In genomic region chr2:127524198-127524834, GRCh38 we compare ENCODE assay signal across 8 cellular contexts. TPM values are rescaled to one million over a fixed set of nuclear protein-coding genes. Genes with fewer than 3 reads are reported as not detected.
DNase-seq lines count a peak whose midpoint lies in the region; ATAC-seq, FAIRE-seq and TF ChIP-seq lines count a peak whose summit lies in the region.
"Not testable (repeated sequence)": the region's sequence is repeated elsewhere in the genome, so short reads cannot be mapped to it uniquely, and the experiment has no call there.
"Had no signal": no experiment of that assay in that cellular context is flagged by ENCODE, and none has a peak within 500 bp of the region (broad histone marks: within the 10 kb centered on the region; RNA-seq: fewer than 3 reads in every experiment).

No MANE protein-coding gene starts in this region.

- not testable (repeated sequence) for H3K36me3 ChIP-seq in CD8-positive, alpha-beta memory T cell (ENCODE audit: insufficient read depth, low read length)
- H3K36me3 ChIP-seq in HepG2 (replicated peaks in 1 of 2; ENCODE audit: control insufficient read depth in 1 of 2, insufficient read depth in 2 of 2, low read length in 2 of 2) (peaks cover 3 to 44% of the 10 kb centered on the region in 2 experiments), neural progenitor cell (peaks cover 16% of the 10 kb centered on the region)

- not testable (repeated sequence) for H3K27ac ChIP-seq in CD8-positive, alpha-beta memory T cell (ENCODE audit: low read depth, low read length); HepG2 (ENCODE audit: extremely low read length, insufficient read depth, low read length); neural progenitor cell

- in situ Hi-C loops in HepG2 (cut with HindIII; ENCODE audit: extremely low pct_ligation_motif_present, low pct_unique_long_range_greater_than_20kb): not testable (repeated sequence)

- H3K27me3 ChIP-seq in CD8-positive, alpha-beta memory T cell (ENCODE audit: insufficient read depth, low read length, poor library complexity, severe bottlenecking); HepG2 (ENCODE audit: control insufficient read depth in 1 of 2, insufficient read depth in 2 of 2, low read length in 2 of 2); neural progenitor cell: not testable (repeated sequence)

- not testable (repeated sequence) for FAIRE-seq in HepG2 (lab: Jason Lieb, UNC)

- peaks cover 44 to 68% (median 64%) of the 10 kb centered on the region in 3 donors for H3K4me1 Mint-ChIP-seq in CD8-positive, alpha-beta memory T cell
- H3K4me1 Mint-ChIP-seq in T-helper 17 cell (peaks cover 34% of the 10 kb centered on the region), brain (peaks cover 51% of the 10 kb centered on the region), neural progenitor cell (peaks cover 23% of the 10 kb centered on the region)
- peaks cover 62% of the 10 kb centered on the region for H3K4me1 Mint-ChIP-seq in activated T-cell treated with anti-CD3 and anti-CD28 coated beads, Interleukin-2, amount 50 U/mL, for 72 hours (ENCODE audit: low read depth)

- H3K36me3 Mint-ChIP-seq in CD8-positive, alpha-beta memory T cell: peaks cover 0 to 51% (median 5%) of the 10 kb centered on the region in 3 donors
- H3K36me3 Mint-ChIP-seq in T-helper 17 cell (ENCODE audit: low read depth); neural progenitor cell: not testable (repeated sequence)
- peaks cover 9 to 20% of the 10 kb centered on the region in 2 donors for H3K36me3 Mint-ChIP-seq in activated T-cell treated with anti-CD3 and anti-CD28 coated beads, Interleukin-2, amount 50 U/mL, for 72 hours (ENCODE audit: insufficient read depth in 2 of 2)
- H3K36me3 Mint-ChIP-seq in brain: peaks cover 28% of the 10 kb centered on the region

- H3F3A ChIP-seq in neural progenitor cell (ENCODE audit: low read depth): peaks cover 24% of the 10 kb centered on the region

- TF ChIP-seq CTCF in brain (conservative IDR thresholded peaks at IDR 0.05); HepG2 (CRISPR knock-in tag; IDR thresholded peaks at IDR 0.05); neural progenitor cell (IDR thresholded peaks at IDR 0.05): not testable (repeated sequence)

- BruUV-seq in HepG2 (replicated peaks; lab: Mats Ljungman, UMichigan): TSS peak; percentile 19

- not testable (repeated sequence) for ATAC-seq in T-helper 17 cell; activated T-cell treated with anti-CD3 and anti-CD28 coated beads, Interleukin-2, amount 50 U/mL, for 72 hours (replicated peaks in 1 of 2); HepG2

- not testable (repeated sequence) for H3K4me3 ChIP-seq in CD8-positive, alpha-beta memory T cell (ENCODE audit: low read length); HepG2 (replicated peaks in 1 of 3; ENCODE audit: insufficient read depth in 1 of 3, low read depth in 2 of 3, low read length in 3 of 3); neural progenitor cell
- peak overlapping the region; percentile 79; the same call in 1 of the 2 replicates for H3K4me3 ChIP-seq in Jurkat, Clone E6-1 (ENCODE audit: low read length)

- intact Hi-C loops in HepG2 (cut with micrococcal nuclease; ENCODE audit: unreplicated experiment): not testable (repeated sequence)

- H3K4me2 ChIP-seq in HepG2 (ENCODE audit: low read depth, low read length): peak overlapping the region; percentile 96
- H3K4me2 ChIP-seq in neural progenitor cell: peak overlapping the region; percentile 92

- H3K9me3 ChIP-seq in CD8-positive, alpha-beta memory T cell (ENCODE audit: low read length); T-helper 17 cell (ENCODE audit: control insufficient read depth, low read length, poor library complexity, severe bottlenecking); HepG2 (ENCODE audit: low read length); neural progenitor cell (ENCODE audit: low read depth): not testable (repeated sequence)

- not testable (repeated sequence) for DNase-seq in CD8-positive, alpha-beta memory T cell; Jurkat, Clone E6-1 (ENCODE audit: low read depth, low spot score); T-helper 17 cell; activated T-cell treated with anti-CD3 and anti-CD28 coated beads, Interleukin-2, amount 50 U/mL, for 72 hours; HepG2 (ENCODE audit: low spot score); neural progenitor cell (ENCODE audit: low spot score)

- not testable (repeated sequence) for H2AFZ ChIP-seq in HepG2 (ENCODE audit: low read length); neural progenitor cell (replicated peaks)

- H3K79me2 ChIP-seq in HepG2 (ENCODE audit: insufficient read depth, low read length) (peaks cover 58% of the 10 kb centered on the region), neural progenitor cell (ENCODE audit: low read depth) (peaks cover 68% of the 10 kb centered on the region)

- not testable (repeated sequence) for TF ChIP-seq POLR2A in HepG2 (IDR thresholded peaks at IDR 0.05; ENCODE audit: insufficient read depth in 1 of 2, low read depth in 2 of 2, low read length in 2 of 2)

- peaks cover 19% of the 10 kb centered on the region for H3K4me1 ChIP-seq in CD8-positive, alpha-beta memory T cell (ENCODE audit: insufficient read depth, low read length)
- peaks cover 36% of the 10 kb centered on the region for H3K4me1 ChIP-seq in HepG2 (ENCODE audit: insufficient read depth, low read length)
- peaks cover 18% of the 10 kb centered on the region for H3K4me1 ChIP-seq in neural progenitor cell

- not testable (repeated sequence) for H4K20me1 ChIP-seq in HepG2 (ENCODE audit: insufficient read depth, low read length)
- peaks cover 54% of the 10 kb centered on the region for H4K20me1 ChIP-seq in neural progenitor cell (ENCODE audit: low read depth)

- peak overlapping the region; percentile 32 to 97 (median 80) for H3K4me3 Mint-ChIP-seq in CD8-positive, alpha-beta memory T cell
- H3K4me3 Mint-ChIP-seq in T-helper 17 cell (peak overlapping the region; percentile 45), brain (peak overlapping the region; percentile 35 to 92 (median 60)), neural progenitor cell (peak overlapping the region; percentile 72)
- H3K4me3 Mint-ChIP-seq in activated T-cell treated with anti-CD3 and anti-CD28 coated beads, Interleukin-2, amount 50 U/mL, for 72 hours: peak overlapping the region; percentile 86 to 91

- not testable (repeated sequence) for TF ChIP-seq RAD21 in HepG2 (CRISPR knock-in tag; IDR thresholded peaks at IDR 0.05)

- H3K9ac ChIP-seq in HepG2 (ENCODE audit: insufficient read depth, low read depth, low read length); neural progenitor cell: not testable (repeated sequence)

- POLR2A ChIA-PET in CD8-positive, alpha-beta memory T cell (lab: Charles Lee); HepG2 (lab: Yijun Ruan, JAX): not testable (repeated sequence)

- not testable (repeated sequence) for H3K27me3 Mint-ChIP-seq in CD8-positive, alpha-beta memory T cell; T-helper 17 cell; activated T-cell treated with anti-CD3 and anti-CD28 coated beads, Interleukin-2, amount 50 U/mL, for 72 hours (ENCODE audit: low read depth); neural progenitor cell (ENCODE audit: insufficient read depth, low read depth)
- H3K27me3 Mint-ChIP-seq in brain: peaks cover 20% of the 10 kb centered on the region

- not testable (repeated sequence) for TF ChIP-seq EP300 in HepG2 (IDR thresholded peaks at IDR 0.05; ENCODE audit: low read depth in 2 of 2, low read length in 2 of 2); HepG2 (CRISPR knock-in tag; IDR thresholded peaks at IDR 0.05; ENCODE audit: borderline replicate concordance)

- not testable (repeated sequence) for H3K9me3 Mint-ChIP-seq in CD8-positive, alpha-beta memory T cell; activated T-cell treated with anti-CD3 and anti-CD28 coated beads, Interleukin-2, amount 50 U/mL, for 72 hours; brain; neural progenitor cell

- peak overlapping the region; percentile 42 to 97 (median 88) for H3K27ac Mint-ChIP-seq in CD8-positive, alpha-beta memory T cell
- not testable (repeated sequence) for H3K27ac Mint-ChIP-seq in T-helper 17 cell, neural progenitor cell
- peak overlapping the region; percentile 49 for H3K27ac Mint-ChIP-seq in activated T-cell treated with anti-CD3 and anti-CD28 coated beads, Interleukin-2, amount 50 U/mL, for 72 hours
- peak overlapping the region in 1 of 5 experiments; percentile 1 for H3K27ac Mint-ChIP-seq in brain

- 92% methylated on average over 7 of the region's 7 CpGs for WGBS in HepG2 (ENCODE audit: low lambda C conversion rate)

- CTCF ChIA-PET in CD8-positive, alpha-beta memory T cell (lab: Charles Lee); HepG2 (lab: Yijun Ruan, JAX; ENCODE audit: low intra/inter-chr PET ratio, low total read pairs): not testable (repeated sequence)

RNA-seq across cellular contexts. Expression of gene IWS1, which starts 2.0 kb away (rescaled TPM):
- total RNA-seq in CD8-positive, alpha-beta memory T cell: 10 to 100 TPM; 49.9 to 53.7 TPM
- 33.1 TPM for polyA plus RNA-seq in CD8-positive, alpha-beta memory T cell
- polyA plus RNA-seq in Jurkat, Clone E6-1 (2012; ENCODE audit: insufficient read depth, insufficient read length): 87.4 TPM
- total RNA-seq in T-helper 17 cell (10 to 100 TPM; 26.4 TPM), HepG2 (2016; rRNA removed; fragmentation: Illumina TruSeq; extraction: Trizol) (62.3 and 90.2 TPM in 2 replicates), neural progenitor cell (ENCODE audit: low replicate concordance) (77.8 and 115 TPM in 2 replicates)
- 10 to 100 TPM; 39.0 to 43.6 TPM for total RNA-seq in activated T-cell treated with anti-CD3 and anti-CD28 coated beads, Interleukin-2, amount 50 U/mL, for 72 hours
- polyA plus RNA-seq in brain (ENCODE audit: insufficient read depth, low read depth, low replicate concordance) (22.1 TPM), HepG2 (2011; rRNA removed) (25.7 and 28.9 TPM in 2 replicates)
- total RNA-seq in HepG2 (2016; cell fraction: cytosol; rRNA removed; fragmentation: Illumina TruSeq; extraction: Trizol; ENCODE audit: low read depth): 6.7 and 7.7 TPM in 2 replicates
- total RNA-seq in HepG2 (2016; cell fraction: insoluble cytoplasmic fraction; rRNA removed; fragmentation: Illumina TruSeq; extraction: Trizol): 62.9 and 85.5 TPM in 2 replicates
- 17.1 and 18.1 TPM in 2 replicates for total RNA-seq in HepG2 (2016; cell fraction: membrane; rRNA removed; fragmentation: Illumina TruSeq; extraction: Trizol)
- total RNA-seq in HepG2 (2016; cell fraction: nucleus; rRNA removed; fragmentation: Illumina TruSeq; extraction: Trizol): 52.7 and 54.8 TPM in 2 replicates
- 16.1 and 24.8 TPM in 2 replicates for polyA plus RNA-seq in HepG2 (2011; cell fraction: cytosol; rRNA removed)
- polyA plus RNA-seq in HepG2 (2011; cell fraction: nucleus; rRNA removed): 17.9 and 22.5 TPM in 2 replicates
- 43.1 and 48.6 TPM in 2 replicates for polyA plus RNA-seq in HepG2 (2012)
- polyA plus RNA-seq in HepG2 (2016; cell fraction: cytosol; fragmentation: Illumina TruSeq; extraction: Trizol; ENCODE audit: low read depth): 4.3 and 4.7 TPM in 2 replicates
- 87.1 and 88.3 TPM in 2 replicates for polyA plus RNA-seq in HepG2 (2016; cell fraction: insoluble cytoplasmic fraction; fragmentation: Illumina TruSeq; extraction: Trizol; ENCODE audit: low read depth)
- polyA plus RNA-seq in HepG2 (2016; cell fraction: membrane; fragmentation: Illumina TruSeq; extraction: Trizol; ENCODE audit: low read depth): 9.9 and 10.2 TPM in 2 replicates
- polyA plus RNA-seq in HepG2 (2016; cell fraction: nucleus; fragmentation: Illumina TruSeq; extraction: Trizol; ENCODE audit: insufficient read depth, low read depth): 60.9 and 64.3 TPM in 2 replicates
- polyA minus RNA-seq in HepG2 (2011; rRNA and poly(A)+ RNA removed; ENCODE audit: low replicate concordance): 7.4 and 11.6 TPM in 2 replicates
- 28.7 and 30.0 TPM in 2 replicates for polyA minus RNA-seq in HepG2 (2011; cell fraction: cytosol; rRNA and poly(A)+ RNA removed)
- 43.5 and 63.2 TPM in 2 replicates for polyA minus RNA-seq in HepG2 (2011; cell fraction: nucleus; rRNA and poly(A)+ RNA removed)

RNA-seq across cellular contexts. Expression of gene MYO7B, which starts 11.2 kb away (rescaled TPM):
- total RNA-seq in CD8-positive, alpha-beta memory T cell: not detected
- not detected for polyA plus RNA-seq in CD8-positive, alpha-beta memory T cell
- polyA plus RNA-seq in Jurkat, Clone E6-1 (2012; ENCODE audit: insufficient read depth, insufficient read length): 738 TPM
- total RNA-seq in T-helper 17 cell (under 1 TPM; 0.23 to 0.75 TPM), HepG2 (2016; rRNA removed; fragmentation: Illumina TruSeq; extraction: Trizol) (not detected in 2 replicates), neural progenitor cell (ENCODE audit: low replicate concordance) (0.03 TPM in 1 of 2 replicates, not detected in the other)
- under 1 TPM; 0.50 to 0.79 TPM for total RNA-seq in activated T-cell treated with anti-CD3 and anti-CD28 coated beads, Interleukin-2, amount 50 U/mL, for 72 hours
- polyA plus RNA-seq in brain (ENCODE audit: insufficient read depth, low read depth, low replicate concordance) (0.46 TPM), HepG2 (2011; rRNA removed) (0.03 TPM in 1 of 2 replicates, not detected in the other)
- not detected in 2 replicates for total RNA-seq in HepG2 (2016; cell fraction: cytosol; rRNA removed; fragmentation: Illumina TruSeq; extraction: Trizol; ENCODE audit: low read depth)
- not detected in 2 replicates for total RNA-seq in HepG2 (2016; cell fraction: insoluble cytoplasmic fraction; rRNA removed; fragmentation: Illumina TruSeq; extraction: Trizol)
- not detected in 2 replicates for total RNA-seq in HepG2 (2016; cell fraction: membrane; rRNA removed; fragmentation: Illumina TruSeq; extraction: Trizol)
- not detected in 2 replicates for total RNA-seq in HepG2 (2016; cell fraction: nucleus; rRNA removed; fragmentation: Illumina TruSeq; extraction: Trizol)
- polyA plus RNA-seq in HepG2 (2011; cell fraction: cytosol; rRNA removed): 0.01 TPM in 1 of 2 replicates, not detected in the other
- polyA plus RNA-seq in HepG2 (2011; cell fraction: nucleus; rRNA removed): 0.11 and 0.12 TPM in 2 replicates
- not detected in 2 replicates for polyA plus RNA-seq in HepG2 (2012)
- polyA plus RNA-seq in HepG2 (2016; cell fraction: cytosol; fragmentation: Illumina TruSeq; extraction: Trizol; ENCODE audit: low read depth): not detected in 2 replicates
- polyA plus RNA-seq in HepG2 (2016; cell fraction: insoluble cytoplasmic fraction; fragmentation: Illumina TruSeq; extraction: Trizol; ENCODE audit: low read depth): not detected in 2 replicates
- polyA plus RNA-seq in HepG2 (2016; cell fraction: membrane; fragmentation: Illumina TruSeq; extraction: Trizol; ENCODE audit: low read depth): not detected in 2 replicates
- polyA plus RNA-seq in HepG2 (2016; cell fraction: nucleus; fragmentation: Illumina TruSeq; extraction: Trizol; ENCODE audit: insufficient read depth, low read depth): not detected in 2 replicates
- 0.02 TPM in 1 of 2 replicates, not detected in the other for polyA minus RNA-seq in HepG2 (2011; rRNA and poly(A)+ RNA removed; ENCODE audit: low replicate concordance)
- not detected in 2 replicates for polyA minus RNA-seq in HepG2 (2011; cell fraction: cytosol; rRNA and poly(A)+ RNA removed)
- polyA minus RNA-seq in HepG2 (2011; cell fraction: nucleus; rRNA and poly(A)+ RNA removed): not detected in 2 replicates
- total RNA-seq: bronchial epithelial cell had no signal
